Comparison of ENCODE assay signal across 15 cellular contexts in genomic region chr18:55794288-55795052, GRCh38.
DNase-seq lines count a peak whose midpoint lies in the region; TF ChIP-seq lines count a peak whose summit lies in the region.
"Had no signal": no experiment of that assay in that cellular context is flagged by ENCODE, and none has a peak within 500 bp of the region (broad histone marks: within the 10 kb centered on the region; RNA-seq: fewer than 3 reads in every experiment).

No MANE protein-coding gene starts in this region.

- DNase-seq in RPMI7951 (ENCODE audit: low read depth): peak; percentile 76
- no peak for DNase-seq in esophagus squamous epithelium (lab: John Stamatoyannopoulos, UW)
- DNase-seq in mesothelial cell of epicardium (ENCODE audit: low spot score in 2 of 2, unreplicated experiment in 2 of 2): no peak
- DNase-seq in vagina (ENCODE audit: extremely low spot score in 2 of 2): no peak
- no peak for DNase-seq in SW 1271 (lab: John Stamatoyannopoulos, UW)
- DNase-seq in HCEC 1CT: no peak
- no peak for DNase-seq in NCI-H345 (lab: John Stamatoyannopoulos, UW)
- DNase-seq: activated T-cell treated with anti-CD3 and anti-CD28 coated beads, Interleukin-2, amount 50 U/mL, for 4 hours; Caco-2; foreskin keratinocyte; MG63; stimulated activated CD4-positive, alpha-beta T cell treated with anti-CD3 and anti-CD28 coated beads, Interleukin-4, amount 100 ng/mL, for 4 hours; stimulated activated naive B cell treated with anti-CD40 and anti-IgM and Interleukin-4, amounts not matched to agents 10 μg/mL and 1 μg/mL and 100 μg/mL, for 72 hours; T-cell had no signal

- TF ChIP-seq CTCF in esophagus squamous epithelium (IDR thresholded peaks at IDR 0.05): no peak
- no peak for TF ChIP-seq CTCF in mesothelial cell of epicardium (IDR thresholded peaks at IDR 0.05; ENCODE audit: unreplicated experiment)
- no peak for TF ChIP-seq CTCF in vagina (IDR thresholded peaks at IDR 0.05)

- TF ChIP-seq POLR2A in esophagus squamous epithelium (IDR thresholded peaks at IDR 0.05) (no peak), vagina (IDR thresholded peaks at IDR 0.05) (no peak)

- H3K27me3 ChIP-seq in esophagus squamous epithelium: peaks cover 0 to 59% (median 0%) of the 10 kb centered on the region in 4 donors
- no peaks in the 10 kb centered on the region for H3K27me3 ChIP-seq in vagina
- H3K27me3 ChIP-seq: foreskin keratinocyte, MG63 had no signal

- H3K9me3 ChIP-seq in esophagus squamous epithelium: no peaks in the 10 kb centered on the region
- H3K9me3 ChIP-seq in vagina: no peaks in the 10 kb centered on the region
- H3K9me3 ChIP-seq: Caco-2, MG63 had no signal

- H3K27ac Mint-ChIP-seq in mesothelial cell of epicardium: peak overlapping the region; percentile 71
- H3K27ac Mint-ChIP-seq: stimulated activated naive B cell treated with anti-CD40 and anti-IgM and Interleukin-4, amounts not matched to agents 10 μg/mL and 1 μg/mL and 100 μg/mL, for 72 hours; T-cell had no signal

- peak overlapping the region in 3 of 4 donors; percentile 5 to 44 (median 29) for H3K27ac ChIP-seq in esophagus squamous epithelium
- H3K27ac ChIP-seq in vagina: peak overlapping the region; percentile 38
- H3K27ac ChIP-seq: foreskin keratinocyte had no signal

- H3K4me3 Mint-ChIP-seq in mesothelial cell of epicardium: no peak overlapping the region
- H3K4me3 Mint-ChIP-seq: activated T-cell treated with anti-CD3 and anti-CD28 coated beads, Interleukin-2, amount 50 U/mL, for 4 hours; stimulated activated naive B cell treated with anti-CD40 and anti-IgM and Interleukin-4, amounts not matched to agents 10 μg/mL and 1 μg/mL and 100 μg/mL, for 72 hours; T-cell had no signal

- intact Hi-C loops in esophagus squamous epithelium (cut with DNase I) (no loop called here), vagina (cut with DNase I) (no loop called here)

- peak overlapping the region in 1 of 4 donors; percentile 38 for H3K4me3 ChIP-seq in esophagus squamous epithelium
- H3K4me3 ChIP-seq in vagina: no peak overlapping the region
- H3K4me3 ChIP-seq: coronary artery, MG63 had no signal

- H3K4me1 ChIP-seq in esophagus squamous epithelium (no peaks in the 10 kb centered on the region), vagina (no peaks in the 10 kb centered on the region)
- H3K4me1 ChIP-seq: Caco-2 had no signal

- no peaks in the 10 kb centered on the region for H3K27me3 Mint-ChIP-seq in mesothelial cell of epicardium (ENCODE audit: low read depth)
- H3K27me3 Mint-ChIP-seq: stimulated activated naive B cell treated with anti-CD40 and anti-IgM and Interleukin-4, amounts not matched to agents 10 μg/mL and 1 μg/mL and 100 μg/mL, for 72 hours; T-cell had no signal

- peaks cover 7% of the 10 kb centered on the region for H3K36me3 Mint-ChIP-seq in mesothelial cell of epicardium
- H3K36me3 Mint-ChIP-seq: stimulated activated naive B cell treated with anti-CD40 and anti-IgM and Interleukin-4, amounts not matched to agents 10 μg/mL and 1 μg/mL and 100 μg/mL, for 72 hours; T-cell had no signal

- H3K36me3 ChIP-seq in esophagus squamous epithelium (no peaks in the 10 kb centered on the region), vagina (no peaks in the 10 kb centered on the region)
- H3K36me3 ChIP-seq: MG63 had no signal

- H3K9me3 Mint-ChIP-seq in mesothelial cell of epicardium: peaks cover 9% of the 10 kb centered on the region
- H3K9me3 Mint-ChIP-seq: T-cell had no signal

- peaks cover 14% of the 10 kb centered on the region for H3K4me1 Mint-ChIP-seq in mesothelial cell of epicardium
- H3K4me1 Mint-ChIP-seq: T-cell had no signal

- WGBS in esophagus squamous epithelium, 2 donors: 59 to 66% methylated on average over 8 of the region's 8 CpGs
